Comparison of ENCODE assay signal across 7 cellular contexts in the genomic region with DNA sequence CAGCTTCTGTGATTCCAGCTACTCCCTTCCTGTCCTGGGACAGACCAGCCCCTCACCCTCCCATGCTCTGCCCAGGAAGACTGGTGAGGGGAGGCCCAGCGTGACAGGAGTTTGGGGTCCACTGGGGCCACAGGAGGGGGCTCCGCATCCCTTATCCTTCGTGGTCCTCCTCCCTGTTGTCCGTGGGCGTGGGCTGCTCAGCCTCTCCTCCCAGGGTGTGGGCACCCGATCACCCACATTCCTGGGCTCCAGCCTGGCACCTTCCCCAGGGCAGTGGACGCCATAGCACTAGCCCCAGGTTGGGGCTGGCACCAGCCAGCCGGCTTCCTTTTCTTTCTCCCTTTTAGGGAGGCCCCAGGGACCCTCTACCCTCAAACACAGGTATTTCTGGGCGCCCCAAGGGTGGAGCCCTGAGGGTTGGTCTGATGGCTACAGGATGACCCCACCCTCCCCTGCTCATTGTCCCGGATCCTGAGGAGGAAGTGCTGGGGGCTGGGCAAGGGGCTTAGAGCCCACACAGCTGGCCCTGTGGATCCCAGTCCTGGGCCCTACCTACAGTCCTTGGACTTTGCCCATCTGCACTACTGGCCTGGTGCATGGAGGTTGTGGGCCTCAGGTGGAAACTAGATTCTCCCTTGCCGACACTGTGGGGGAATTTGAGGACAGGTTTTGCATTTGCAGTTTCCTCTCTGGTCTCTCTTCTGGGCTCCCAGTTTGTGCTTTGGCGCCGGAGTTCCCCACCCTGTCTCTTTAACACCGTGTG. TPM values are rescaled to one million over a fixed set of nuclear protein-coding genes. Genes with fewer than 3 reads are reported as not detected.
DNase-seq lines count a peak whose midpoint lies in the region; ATAC-seq and TF ChIP-seq lines count a peak whose summit lies in the region.
"Had no signal": no experiment of that assay in that cellular context is flagged by ENCODE, and none has a peak within 500 bp of the region (broad histone marks: within the 10 kb centered on the region; RNA-seq: fewer than 3 reads in every experiment).

No MANE protein-coding gene starts in this region.

- no peaks in the 10 kb centered on the region for H3K27me3 ChIP-seq in DND-41 (ENCODE audit: insufficient read depth, low read length, poor library complexity)

- H2AFZ ChIP-seq in DND-41 (ENCODE audit: low read depth, low read length), result no peak overlapping the region

- TF ChIP-seq CTCF in DND-41 (IDR thresholded peaks at IDR 0.05; ENCODE audit: borderline replicate concordance, extremely low read depth, low read length, poor library complexity, severe bottlenecking), result no peak
- TF ChIP-seq CTCF in VCaP (conservative IDR thresholded peaks at IDR 0.05), result no peak

- H3K4me2 ChIP-seq in DND-41 (ENCODE audit: insufficient read depth, low read length), result peak overlapping the region; percentile 93

- H4K20me1 ChIP-seq in DND-41 (ENCODE audit: insufficient read depth, low read length), result no peaks in the 10 kb centered on the region

- H3K36me3 ChIP-seq in DND-41 (ENCODE audit: insufficient read depth, low read length), result peaks cover 30% of the 10 kb centered on the region

- DNase-seq in DND-41, result no peak
- DNase-seq in left colon, result peak; percentile 71 to 72
- DNase-seq in NCI-H2171 treated with DMSO at 0.1 percent for 48 hours (lab: John Stamatoyannopoulos, UW), result no peak

- peak overlapping the region; percentile 60; the same call in 1 of the 2 replicates for H3K27ac ChIP-seq in DND-41 (ENCODE audit: low read length)
- H3K27ac ChIP-seq in VCaP, result peak overlapping the region; percentile 68

- H3K79me2 ChIP-seq in DND-41 (ENCODE audit: insufficient read depth, low read length), result peaks cover 9% of the 10 kb centered on the region; the same call in 1 of the 2 replicates

- intact Hi-C loops in left colon (cut with DNase I, micrococcal nuclease), result no loop called here

- H3K4me3 ChIP-seq in DND-41 (ENCODE audit: low read depth in 1 of 2, low read length in 2 of 2), result peak overlapping the region; percentile 78 to 86; a peak in 3 of 4 replicates

- ATAC-seq in DND-41 (ENCODE audit: insufficient read depth, low read depth), result no peak
- peak; percentile 59 for ATAC-seq in left colon
- ATAC-seq in GM18511 (IDR thresholded peaks at IDR 0.05; ENCODE audit: unreplicated experiment), result no peak
- ATAC-seq in HG03432 (IDR thresholded peaks at IDR 0.05; ENCODE audit: unreplicated experiment), result no peak

- H3K4me1 ChIP-seq in DND-41 (ENCODE audit: insufficient read depth, low read length), result peaks cover 29% of the 10 kb centered on the region

- H3K9ac ChIP-seq in DND-41 (ENCODE audit: low read depth, low read length), result peak overlapping the region; percentile 84

- H3K9me3 ChIP-seq in DND-41 (ENCODE audit: insufficient read depth, low read length, severe bottlenecking), result no peaks in the 10 kb centered on the region

RNA-seq across cellular contexts. Expression of gene KIF1C, which starts 1.1 kb away (rescaled TPM):
- 100 to 1,000 TPM; 212 to 226 TPM for total RNA-seq in left colon

RNA-seq across cellular contexts. Expression of gene INCA1, which starts 1.5 kb away (rescaled TPM):
- 1 to 10 TPM; 1.9 TPM for total RNA-seq in left colon
- total RNA-seq: M059J had no signal

RNA-seq across cellular contexts. Expression of gene CAMTA2, which starts 11.4 kb away (rescaled TPM):
- 10 to 100 TPM; 49.1 to 52.2 TPM for total RNA-seq in left colon

RNA-seq across cellular contexts. Expression of gene SPAG7, which starts 31.2 kb away (rescaled TPM):
- total RNA-seq in left colon, result 10 to 100 TPM; 49.3 to 68.2 TPM

RNA-seq across cellular contexts. Expression of gene SLC52A1, which starts 36.4 kb away (rescaled TPM):
- total RNA-seq in left colon, result 1 to 10 TPM; 2.4 to 2.5 TPM
- total RNA-seq: M059J had no signal

Comparison
In these comparisons a context has a peak if more than half of its experiments do, and no peak if none do; other contexts are left out.
1. DNase-seq: peak in left colon (2 of 2); none in DND-41 (single experiment) and NCI-H2171 treated with DMSO at 0.1 percent for 48 hours (single experiment).